Comparison of ENCODE assay signal across 26 cellular contexts in the genomic region with DNA sequence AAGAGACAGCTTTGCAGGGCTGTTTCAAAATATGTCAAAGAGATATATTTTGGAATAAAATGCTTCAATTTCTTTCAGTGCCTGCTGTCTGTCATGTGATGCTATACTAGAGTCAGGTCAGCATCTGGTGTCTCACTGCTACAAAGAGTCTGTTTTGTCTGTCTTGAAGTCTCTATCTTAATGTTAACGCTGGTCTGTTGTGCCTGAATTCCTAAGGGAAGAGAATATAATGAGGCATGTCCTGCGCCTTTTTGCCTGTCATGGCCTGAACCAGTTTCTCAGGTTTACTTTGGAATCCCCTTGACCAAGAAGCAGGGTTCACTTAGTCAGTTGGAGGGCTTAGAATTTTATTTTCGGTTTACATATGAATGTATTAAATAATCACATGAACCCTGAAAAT.
DNase-seq lines count a peak whose midpoint lies in the region; ATAC-seq and TF ChIP-seq lines count a peak whose summit lies in the region.
"Had no signal": no experiment of that assay in that cellular context is flagged by ENCODE, and none has a peak within 500 bp of the region (broad histone marks: within the 10 kb centered on the region; RNA-seq: fewer than 3 reads in every experiment).

No MANE protein-coding gene starts in this region.

- H2AFZ ChIP-seq in osteoblast (ENCODE audit: low read length), result no peak overlapping the region

- H3K4me3 ChIP-seq in endodermal cell (ENCODE audit: low read length) (no peak overlapping the region), osteoblast (ENCODE audit: insufficient read depth, low read length) (no peak overlapping the region)
- H3K4me3 ChIP-seq: HAP-1 had no signal

- H3K79me2 ChIP-seq in osteoblast (ENCODE audit: insufficient read depth, low read length), result no peaks in the 10 kb centered on the region

- H3K36me3 Mint-ChIP-seq in endodermal cell (ENCODE audit: low read depth) (peaks cover 5% of the 10 kb centered on the region), mesothelial cell of epicardium (no peaks in the 10 kb centered on the region)
- H3K36me3 Mint-ChIP-seq: CD8-positive, alpha-beta T cell had no signal

- POLR2A ChIA-PET in GM10248 (lab: Yijun Ruan, JAX), result no interaction called here

- ATAC-seq in HG03108 (IDR thresholded peaks at IDR 0.05; ENCODE audit: unreplicated experiment), result no peak
- ATAC-seq: CD8-positive, alpha-beta T cell; Panc1; SK-N-SH treated with all-trans-retinoic acid at 6 μM for 48 hours had no signal

- H3K9me3 ChIP-seq in endodermal cell (ENCODE audit: control insufficient read depth, low read length) (no peaks in the 10 kb centered on the region), osteoblast (ENCODE audit: low read depth, low read length) (no peaks in the 10 kb centered on the region)
- H3K9me3 ChIP-seq: HAP-1 had no signal

- H3K4me2 ChIP-seq in osteoblast (ENCODE audit: insufficient read depth, low read length), result no peak overlapping the region

- 40 to 86% methylated on average over 1 to 2 of the region's 3 CpGs for WGBS in endodermal cell (ENCODE audit: insufficient coverage in 1 of 2, insufficient read length in 1 of 2), 2 experiments

- CTCF ChIA-PET in GM10248 (lab: Yijun Ruan, JAX), result no interaction called here

- H3K36me3 ChIP-seq in endodermal cell (ENCODE audit: control insufficient read depth, insufficient read depth, low read length) (no peaks in the 10 kb centered on the region), osteoblast (ENCODE audit: insufficient read depth, low read length) (no peaks in the 10 kb centered on the region)
- H3K36me3 ChIP-seq: HAP-1 had no signal

- H3K27ac Mint-ChIP-seq in endodermal cell, result peak overlapping the region; percentile 92
- peak overlapping the region; percentile 19 for H3K27ac Mint-ChIP-seq in mesothelial cell of epicardium
- H3K27ac Mint-ChIP-seq: CD8-positive, alpha-beta T cell had no signal

- H3K27ac ChIP-seq in endodermal cell (ENCODE audit: low read depth, low read length) (no peak overlapping the region), osteoblast (ENCODE audit: low read depth, low read length) (no peak overlapping the region)
- H3K27ac ChIP-seq: 22Rv1 had no signal

- peaks cover 15% of the 10 kb centered on the region for H3K9me3 Mint-ChIP-seq in endodermal cell
- H3K9me3 Mint-ChIP-seq in mesothelial cell of epicardium, result peaks cover 7% of the 10 kb centered on the region
- H3K9me3 Mint-ChIP-seq: CD8-positive, alpha-beta T cell had no signal

- H4K20me1 ChIP-seq in osteoblast (ENCODE audit: insufficient read depth, low read length), result no peaks in the 10 kb centered on the region

- H3K4me3 Mint-ChIP-seq in endodermal cell (no peak overlapping the region), mesothelial cell of epicardium (no peak overlapping the region)
- H3K4me3 Mint-ChIP-seq: CD8-positive, alpha-beta T cell had no signal

- no peaks in the 10 kb centered on the region for H3K27me3 ChIP-seq in endodermal cell (ENCODE audit: control insufficient read depth, insufficient read depth, low read length, poor library complexity, severe bottlenecking)
- H3K27me3 ChIP-seq in osteoblast (ENCODE audit: insufficient read depth, low read length), result no peaks in the 10 kb centered on the region

- DNase-seq in NCI-H82 (lab: John Stamatoyannopoulos, UW) (peak; percentile 13), NCI-H82 treated with DMSO at 0.1 percent for 48 hours (lab: John Stamatoyannopoulos, UW; ENCODE audit: unreplicated experiment) (no peak), endodermal cell (peak; percentile 52), mesothelial cell of epicardium (ENCODE audit: low spot score in 2 of 2, unreplicated experiment in 2 of 2) (no peak), Ammon's horn (ENCODE audit: low spot score) (no peak), GM10248 (ENCODE audit: extremely low spot score) (no peak), osteoblast (ENCODE audit: insufficient read length, low spot score, missing footprints) (no peak)
- DNase-seq: ACHN; C1 segment of cervical spinal cord; Calu3; CD8-positive, alpha-beta T cell; DMS53; GF-D8; KG1; NCI-H1092 treated with DMSO at 0.1 percent for 48 hours; NCI-H1436 treated with DMSO at 0.1 percent for 48 hours; NCI-H1930; NCI-H226; NCI-H510A treated with DMSO at 0.1 percent for 48 hours; NCI-H748 treated with DMSO at 0.1 percent for 48 hours; SIG-M5 had no signal

- no peaks in the 10 kb centered on the region for H3K27me3 Mint-ChIP-seq in endodermal cell (ENCODE audit: insufficient read depth)
- no peaks in the 10 kb centered on the region for H3K27me3 Mint-ChIP-seq in mesothelial cell of epicardium (ENCODE audit: low read depth)

- no peak overlapping the region for H3K9ac ChIP-seq in endodermal cell (ENCODE audit: extremely low read depth, low read length, poor library complexity, severe bottlenecking)

- H3K4me1 ChIP-seq in endodermal cell (ENCODE audit: control insufficient read depth, insufficient read depth, low read length) (no peaks in the 10 kb centered on the region), osteoblast (ENCODE audit: insufficient read depth, low read length) (peaks cover 5% of the 10 kb centered on the region)

- peaks cover 4% of the 10 kb centered on the region for H3K4me1 Mint-ChIP-seq in endodermal cell
- peaks cover 4% of the 10 kb centered on the region for H3K4me1 Mint-ChIP-seq in mesothelial cell of epicardium

- TF ChIP-seq CTCF in endodermal cell (conservative IDR thresholded peaks at IDR 0.05) (no peak), mesothelial cell of epicardium (IDR thresholded peaks at IDR 0.05; ENCODE audit: unreplicated experiment) (no peak), GM10248 (IDR thresholded peaks at IDR 0.05; ENCODE audit: control extremely low read depth, extremely low read depth, low read depth, missing control alignments) (no peak), osteoblast (IDR thresholded peaks at IDR 0.05; ENCODE audit: extremely low read depth, low read depth, low read length) (no peak)

Comparison
In these comparisons a context has a peak if more than half of its experiments do, and no peak if none do; other contexts are left out.
1. DNase-seq: peak in NCI-H82 (single experiment) and endodermal cell (single experiment); none in NCI-H82 treated with DMSO at 0.1 percent for 48 hours (single experiment), mesothelial cell of epicardium (0 of 2), Ammon's horn (single experiment), GM10248 (single experiment) and osteoblast (single experiment).